Comparison of ENCODE assay signal across 1 cellular context in the genomic region with DNA sequence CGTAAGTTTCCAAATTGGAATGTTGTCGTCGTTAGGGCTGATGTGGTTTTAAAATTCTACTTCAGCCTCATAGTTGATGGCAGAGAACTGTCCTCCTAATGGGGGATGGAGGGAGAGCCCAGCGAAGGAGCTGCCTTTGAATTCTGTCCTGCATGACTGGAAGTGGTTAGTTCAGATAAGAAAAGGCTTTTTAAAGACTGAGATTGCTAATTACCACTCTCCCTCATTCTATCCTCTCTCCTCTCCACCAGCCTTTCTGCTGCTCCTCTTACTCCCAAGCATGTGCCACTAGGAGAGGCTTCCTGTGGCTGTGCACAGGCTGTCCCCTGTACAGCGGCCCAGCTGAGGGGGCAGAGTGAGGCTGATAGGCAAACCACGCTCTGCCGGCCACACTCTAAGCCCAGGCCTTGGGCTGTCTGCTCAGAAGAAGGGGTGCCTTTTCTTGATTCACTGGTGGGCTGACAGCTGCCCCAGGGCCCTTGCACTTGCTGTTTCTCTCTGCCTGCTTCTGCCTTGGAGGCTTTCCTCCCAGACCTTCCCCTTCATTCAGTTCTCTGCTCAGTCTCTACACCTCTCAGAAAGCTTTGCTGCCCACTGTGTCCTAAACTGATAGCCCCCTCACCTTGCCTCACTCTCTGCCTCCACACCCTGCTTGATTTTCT.
A peak's percentile ranks its signal among the peaks of the same experiment; 100 is the strongest.
TF ChIP-seq lines count a peak whose summit lies in the region.

No MANE protein-coding gene starts in this region.

TF ChIP-seq in HepG2, 621 proteins besides CTCF, POLR2A, EP300 and RAD21:
- TF ChIP-seq ZNF441 (CRISPR knock-in tag; IDR thresholded peaks at IDR 0.05; ENCODE audit: borderline replicate concordance) (no peak), ZNF501 (CRISPR knock-in tag; IDR thresholded peaks at IDR 0.05) (no peak), ZNF333 (CRISPR knock-in tag; IDR thresholded peaks at IDR 0.05; ENCODE audit: borderline replicate concordance) (no peak), ZMYM3 (CRISPR knock-in tag; IDR thresholded peaks at IDR 0.05) (0 out of 2 replicates have a peak, but pooled peaks have one; percentile 21)
